ENCODE assay signal across 9 cellular contexts in the genomic region with DNA sequence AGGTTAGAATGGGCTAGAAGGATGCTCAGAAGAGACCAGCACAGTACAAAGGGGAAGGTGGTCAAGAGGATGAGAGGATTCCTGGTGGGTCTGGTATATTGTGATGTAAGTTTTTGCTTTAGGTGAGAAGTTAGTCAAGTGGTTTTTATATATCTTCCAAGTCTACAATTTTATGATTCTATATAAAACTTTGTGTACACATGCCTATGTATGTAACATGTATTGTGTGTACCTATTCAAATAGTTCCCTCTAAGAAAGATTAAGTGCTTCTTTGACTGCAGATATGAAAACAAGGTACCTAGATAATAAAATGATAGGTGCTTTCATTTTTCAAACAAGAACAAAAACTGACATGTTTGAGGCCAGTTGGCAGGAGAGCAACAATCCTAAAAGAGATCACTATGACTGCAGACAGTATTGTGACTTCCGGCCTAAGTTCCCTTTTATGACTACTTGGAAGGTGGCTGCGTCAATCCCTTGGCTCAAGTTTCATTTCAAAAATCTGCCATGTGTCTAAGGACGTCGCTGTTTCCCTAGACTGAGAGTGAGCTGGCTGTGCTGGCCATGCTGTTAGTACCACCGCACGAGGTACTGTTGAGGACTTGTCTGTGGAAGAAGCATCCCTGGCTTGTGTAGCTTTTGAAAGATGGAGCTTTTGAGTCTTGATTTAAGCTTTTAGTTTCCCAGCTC.
A peak's percentile ranks its signal among the peaks of the same experiment; 100 is the strongest.
DNase-seq lines count a peak whose midpoint lies in the region; ATAC-seq and TF ChIP-seq lines count a peak whose summit lies in the region.
"Had no signal": no experiment of that assay in that cellular context is flagged by ENCODE, and none has a peak within 500 bp of the region (broad histone marks: within the 10 kb centered on the region; RNA-seq: fewer than 3 reads in every experiment).

No MANE protein-coding gene starts in this region.

- H3K79me2 ChIP-seq in OCI-LY3 (ENCODE audit: low read length), result no peaks in the 10 kb centered on the region

- H3K9ac ChIP-seq in OCI-LY3 (ENCODE audit: low read length), result no peak overlapping the region

- no peak overlapping the region for H3K27ac Mint-ChIP-seq in chondrocyte (ENCODE audit: unreplicated experiment)

- H3K4me3 Mint-ChIP-seq in chondrocyte (ENCODE audit: unreplicated experiment), result no peak overlapping the region

- H3K9me3 Mint-ChIP-seq in chondrocyte (ENCODE audit: low read depth), result no peaks in the 10 kb centered on the region

- intact Hi-C loops in right cardiac atrium (cut with DNase I) (no loop called here), upper lobe of right lung (cut with DNase I) (no loop called here)

- H3K4me3 ChIP-seq in OCI-LY3 (ENCODE audit: low read length), result 0 out of 2 replicates have a peak overlapping the region, but pooled peaks have one; percentile 3
- H3K4me3 ChIP-seq in right cardiac atrium (ENCODE audit: low read length), result no peak overlapping the region
- H3K4me3 ChIP-seq in upper lobe of right lung, result no peak overlapping the region
- H3K4me3 ChIP-seq: cardiac muscle cell had no signal

- peak overlapping the region; percentile 40 for H3K4me2 ChIP-seq in OCI-LY3 (ENCODE audit: low read length)

- DNase-seq in right cardiac atrium, result peak in 2 of 3 donors; percentile 55 to 56
- no peak for DNase-seq in upper lobe of right lung
- no peak for DNase-seq in chondrocyte (ENCODE audit: low spot score)
- DNase-seq in activated T-cell treated with anti-CD3 and anti-CD28 coated beads for 4 hours, result no peak
- no peak for DNase-seq in globus pallidus (ENCODE audit: low spot score)

- peak overlapping the region; percentile 46; the same call in 1 of the 2 replicates for H2AFZ ChIP-seq in OCI-LY3 (ENCODE audit: low read depth, low read length)

- no peaks in the 10 kb centered on the region for H4K20me1 ChIP-seq in OCI-LY3 (ENCODE audit: insufficient read depth, low read length)

- H3K27me3 Mint-ChIP-seq in chondrocyte (ENCODE audit: low read depth), result no peaks in the 10 kb centered on the region

- H3K36me3 ChIP-seq in OCI-LY3 (replicated peaks; ENCODE audit: low read depth, low read length), result no peaks in the 10 kb centered on the region
- H3K36me3 ChIP-seq in upper lobe of right lung, result peaks cover 5% of the 10 kb centered on the region
- H3K36me3 ChIP-seq: cardiac muscle cell had no signal

- 56% methylated on average over 6 of the region's 6 CpGs for WGBS in right cardiac atrium

- H3K9me3 ChIP-seq in OCI-LY3 (ENCODE audit: insufficient read depth, low read length) (no peaks in the 10 kb centered on the region), right cardiac atrium (ENCODE audit: control insufficient read depth, low read length) (no peaks in the 10 kb centered on the region), upper lobe of right lung (no peaks in the 10 kb centered on the region)

- ATAC-seq in GM18511 (IDR thresholded peaks at IDR 0.05; ENCODE audit: unreplicated experiment) (peak; percentile 87), HG02642 (IDR thresholded peaks at IDR 0.05; ENCODE audit: poor library complexity, unreplicated experiment) (peak; percentile 78), right cardiac atrium (peak; percentile 83 to 88), upper lobe of right lung (peak; percentile 89)

- H3K4me1 ChIP-seq in OCI-LY3 (ENCODE audit: low read length) (peaks cover 22% of the 10 kb centered on the region), right cardiac atrium (ENCODE audit: control insufficient read depth, insufficient read depth, low read length) (no peaks in the 10 kb centered on the region), upper lobe of right lung (no peaks in the 10 kb centered on the region)

- peaks cover 14% of the 10 kb centered on the region for H3K4me1 Mint-ChIP-seq in chondrocyte (ENCODE audit: low read depth)

- H3K36me3 Mint-ChIP-seq in chondrocyte (ENCODE audit: low read depth), result peaks cover 7% of the 10 kb centered on the region

- H3K27ac ChIP-seq in OCI-LY3 (ENCODE audit: low read length) (peak overlapping the region; percentile 35), right cardiac atrium (ENCODE audit: low read length) (peak overlapping the region; percentile 59), upper lobe of right lung (no peak overlapping the region)
- H3K27ac ChIP-seq: cardiac muscle cell had no signal

- H3K27me3 ChIP-seq in OCI-LY3 (ENCODE audit: low read depth, low read length) (no peaks in the 10 kb centered on the region), right cardiac atrium (ENCODE audit: control insufficient read depth, insufficient read depth) (no peaks in the 10 kb centered on the region), upper lobe of right lung (no peaks in the 10 kb centered on the region)
- H3K27me3 ChIP-seq: cardiac muscle cell had no signal

- TF ChIP-seq CTCF in OCI-LY3 (IDR thresholded peaks at IDR 0.05; ENCODE audit: low read depth, low read length) (0 out of 2 replicates have a peak, but pooled peaks have one; percentile 15), upper lobe of right lung (IDR thresholded peaks at IDR 0.05) (no peak), chondrocyte (IDR thresholded peaks at IDR 0.05) (no peak)

Comparison
In these comparisons a context has a peak if more than half of its experiments do, and no peak if none do; other contexts are left out.
1. DNase-seq: peak in right cardiac atrium (2 of 3); none in upper lobe of right lung (single experiment), chondrocyte (single experiment), activated T-cell treated with anti-CD3 and anti-CD28 coated beads for 4 hours (single experiment) and globus pallidus (single experiment).
2. Peak in every context shown above with its lines, with median percentiles within 50 percentile points of each other: ATAC-seq.